ENCODE assay signal across 1 cellular context in genomic region chr13:51620165-51620983, GRCh38.
TF ChIP-seq lines count a peak whose summit lies in the region.

No MANE protein-coding gene starts in this region.

TF ChIP-seq in HepG2, 621 proteins besides CTCF, POLR2A, EP300 and RAD21 (continued from another document and continues in another):
- TF ChIP-seq FOXO4 (CRISPR knock-in tag; conservative IDR thresholded peaks at IDR 0.05) (no peak), ATM (IDR thresholded peaks at IDR 0.05; ENCODE audit: borderline replicate concordance) (no peak), ZNF335 (CRISPR knock-in tag; IDR thresholded peaks at IDR 0.05) (no peak), ZMYM4 (CRISPR knock-in tag; IDR thresholded peaks at IDR 0.05) (peak; percentile 94), CHCHD3 (CRISPR knock-in tag; IDR thresholded peaks at IDR 0.05) (no peak), ZNF747 (CRISPR knock-in tag; IDR thresholded peaks at IDR 0.05; ENCODE audit: borderline replicate concordance) (no peak), SIX1 (CRISPR knock-in tag; IDR thresholded peaks at IDR 0.05; ENCODE audit: borderline replicate concordance) (peak; percentile 36; the same call in 1 of the 2 replicates), U2AF2 (IDR thresholded peaks at IDR 0.05; ENCODE audit: low read depth, low read length) (no peak), HHEX (CRISPR knock-in tag; IDR thresholded peaks at IDR 0.05) (no peak), ZBTB25 (CRISPR knock-in tag; IDR thresholded peaks at IDR 0.05) (peak; percentile 74; the same call in 1 of the 2 replicates), WIZ (CRISPR knock-in tag; IDR thresholded peaks at IDR 0.05) (no peak), ZMYM2 (CRISPR knock-in tag; IDR thresholded peaks at IDR 0.05) (no peak), ZFP41 (CRISPR knock-in tag; IDR thresholded peaks at IDR 0.05; ENCODE audit: borderline replicate concordance) (no peak), KMT2B (CRISPR knock-in tag; IDR thresholded peaks at IDR 0.05) (peak; percentile 70; the same call in 1 of the 2 replicates), PBX3 (CRISPR knock-in tag; IDR thresholded peaks at IDR 0.05; ENCODE audit: borderline replicate concordance) (no peak), ETV6 (CRISPR knock-in tag; conservative IDR thresholded peaks at IDR 0.05) (peak; percentile 71; the same call in 1 of the 2 replicates), ZNF142 (CRISPR knock-in tag; IDR thresholded peaks at IDR 0.05) (no peak), GATAD2A (CRISPR knock-in tag; IDR thresholded peaks at IDR 0.05) (peak; percentile 91), PRMT3 (CRISPR knock-in tag; IDR thresholded peaks at IDR 0.05; ENCODE audit: borderline replicate concordance, low read depth) (no peak), PRDM10 (CRISPR knock-in tag; IDR thresholded peaks at IDR 0.05; ENCODE audit: low read depth) (peak; percentile 84), SATB2 (CRISPR knock-in tag; IDR thresholded peaks at IDR 0.05) (no peak), SETDB1 (CRISPR knock-in tag; IDR thresholded peaks at IDR 0.05; ENCODE audit: borderline replicate concordance) (no peak), ATF7-NPFF (CRISPR knock-in tag; IDR thresholded peaks at IDR 0.05; ENCODE audit: low read depth) (no peak), ZNF296 (CRISPR knock-in tag; conservative IDR thresholded peaks at IDR 0.05) (no peak), HMGXB3 (CRISPR knock-in tag; IDR thresholded peaks at IDR 0.05; ENCODE audit: borderline replicate concordance) (no peak), TOE1 (CRISPR knock-in tag; IDR thresholded peaks at IDR 0.05) (peak; percentile 44; the same call in 1 of the 2 replicates), ZSCAN9 (CRISPR knock-in tag; IDR thresholded peaks at IDR 0.05; ENCODE audit: borderline replicate concordance) (0 out of 2 replicates have a peak, but pooled peaks have one; percentile 19), GATAD1 (CRISPR knock-in tag; IDR thresholded peaks at IDR 0.05) (peak; percentile 35; the same call in 1 of the 2 replicates), MIXL1 (CRISPR knock-in tag; IDR thresholded peaks at IDR 0.05) (peak; percentile 68; the same call in 1 of the 2 replicates), ZNF7 (CRISPR knock-in tag; IDR thresholded peaks at IDR 0.05) (no peak), E2F1 (CRISPR knock-in tag; IDR thresholded peaks at IDR 0.05) (no peak), TERF1 (CRISPR knock-in tag; IDR thresholded peaks at IDR 0.05) (no peak), ZNF703 (CRISPR knock-in tag; IDR thresholded peaks at IDR 0.05; ENCODE audit: borderline replicate concordance) (no peak; the same call in 1 of the 2 replicates), KDM3A (CRISPR knock-in tag; IDR thresholded peaks at IDR 0.05; ENCODE audit: low read depth) (peak; percentile 69; the same call in 1 of the 2 replicates), IKZF5 (CRISPR knock-in tag; IDR thresholded peaks at IDR 0.05) (peak; percentile 82)
